Comparison of ENCODE assay signal across 10 cellular contexts in the genomic region with DNA sequence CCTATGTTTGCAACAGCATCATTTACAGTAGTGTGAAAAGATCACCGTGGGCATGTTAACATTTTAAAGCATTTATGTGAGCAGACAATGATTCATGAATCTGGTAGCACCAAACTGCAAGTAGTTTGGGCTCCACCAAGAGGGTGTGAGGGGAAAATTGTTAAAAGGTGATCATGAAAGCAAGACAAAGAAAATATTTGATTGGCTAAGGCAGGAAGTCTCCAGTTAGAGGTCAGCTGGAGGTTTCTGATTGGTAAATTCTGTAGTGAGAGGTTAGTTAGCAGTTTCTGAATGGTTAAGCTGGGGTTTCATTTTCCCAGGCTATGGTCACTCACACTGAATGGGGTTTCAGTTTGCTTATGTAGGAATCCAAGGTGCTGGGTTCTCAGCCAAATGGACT. TPM values are rescaled to one million over a fixed set of nuclear protein-coding genes. Genes with fewer than 3 reads are reported as not detected.
DNase-seq lines count a peak whose midpoint lies in the region; ATAC-seq lines count a peak whose summit lies in the region.
"Had no signal": no experiment of that assay in that cellular context is flagged by ENCODE, and none has a peak within 500 bp of the region (broad histone marks: within the 10 kb centered on the region; RNA-seq: fewer than 3 reads in every experiment).

No MANE protein-coding gene starts in this region.

- H3K4me3 ChIP-seq in right cardiac atrium (ENCODE audit: low read length) = no peak overlapping the region

- intact Hi-C loops in right cardiac atrium (cut with DNase I) = no loop called here

- ATAC-seq in GM18508 (IDR thresholded peaks at IDR 0.05; ENCODE audit: insufficient read depth, unreplicated experiment) (peak; percentile 90), GM21360 (IDR thresholded peaks at IDR 0.05; ENCODE audit: unreplicated experiment) (peak; percentile 87), HG03097 (IDR thresholded peaks at IDR 0.05; ENCODE audit: low FRiP score, unreplicated experiment) (peak; percentile 97), right cardiac atrium (no peak)

- DNase-seq in SW480 (ENCODE audit: low spot score) (peak; percentile 59), right cardiac atrium (no peak), cerebellum (ENCODE audit: low spot score) (no peak), NCI-H1436 treated with DMSO at 0.1 percent for 48 hours (lab: John Stamatoyannopoulos, UW) (no peak)
- no peak for DNase-seq in activated effector memory CD4-positive, alpha-beta T cell treated with Interleukin-2 at 50 U/mL for 16 hours
- DNase-seq: NCI-H1092 treated with DMSO at 0.1 percent for 48 hours, T-helper 9 cell had no signal

- no peaks in the 10 kb centered on the region for H3K27me3 ChIP-seq in right cardiac atrium (ENCODE audit: control insufficient read depth, insufficient read depth)

- no peaks in the 10 kb centered on the region for H3K4me1 ChIP-seq in right cardiac atrium (ENCODE audit: control insufficient read depth, insufficient read depth, low read length)

- no peaks in the 10 kb centered on the region for H3K9me3 ChIP-seq in right cardiac atrium (ENCODE audit: control insufficient read depth, low read length)

- WGBS in right cardiac atrium = 87% methylated on average over 1 of the region's 1 CpG

- no peak overlapping the region for H3K27ac ChIP-seq in right cardiac atrium (ENCODE audit: low read length)

RNA-seq across cellular contexts. Expression of gene DRD1, which starts 13.5 kb away (rescaled TPM):
- not detected for total RNA-seq in right cardiac atrium
- polyA plus RNA-seq in right cardiac atrium = not detected
- total RNA-seq in cerebellum = 1.3 TPM

RNA-seq across cellular contexts. Expression of gene SFXN1, which starts 20.9 kb away (rescaled TPM):
- total RNA-seq in right cardiac atrium = 10 to 100 TPM; 31.5 to 37.6 (median 35.6) TPM
- 14.7 TPM for polyA plus RNA-seq in right cardiac atrium
- total RNA-seq in cerebellum = 68.9 TPM

Comparison
In these comparisons a context has a peak if more than half of its experiments do, and no peak if none do; other contexts are left out.
1. ATAC-seq: peak in GM18508 (single experiment), GM21360 (single experiment) and HG03097 (single experiment); none in right cardiac atrium (0 of 2).